In the genomic region with DNA sequence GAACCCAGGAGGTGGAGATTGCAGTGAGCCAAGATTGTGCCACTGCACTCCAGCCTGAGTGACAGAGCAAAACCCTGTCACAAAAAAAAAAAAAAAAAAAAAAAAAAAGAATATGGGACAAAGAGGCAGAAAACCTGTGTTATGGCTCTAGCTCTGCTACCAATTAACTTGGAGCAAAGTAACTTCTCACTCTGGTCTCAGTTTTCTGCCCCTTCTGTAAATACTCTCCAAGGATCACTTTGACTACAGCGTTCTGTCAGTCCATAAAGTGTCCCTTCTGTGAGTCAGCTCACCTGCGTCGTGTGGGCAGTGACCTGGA, we compare ENCODE assay signal across 13 cellular contexts. TPM values are rescaled to one million over a fixed set of nuclear protein-coding genes. Genes with fewer than 3 reads are reported as not detected.
A peak's percentile ranks its signal among the peaks of the same experiment; 100 is the strongest.
DNase-seq lines count a peak whose midpoint lies in the region; ATAC-seq and TF ChIP-seq lines count a peak whose summit lies in the region.
"Had no signal": no experiment of that assay in that cellular context is flagged by ENCODE, and none has a peak within 500 bp of the region (broad histone marks: within the 10 kb centered on the region; RNA-seq: fewer than 3 reads in every experiment).

No MANE protein-coding gene starts in this region.

- DNase-seq in IMR-90 (no peak), breast epithelium (ENCODE audit: low spot score in 2 of 2) (no peak), mesenchymal stem cell (no peak), thyroid gland (no peak), left lobe of liver (ENCODE audit: low spot score) (no peak), NCI-H526 treated with DMSO at 0.1 percent for 48 hours (lab: John Stamatoyannopoulos, UW) (no peak)
- DNase-seq: activated gamma-delta T cell treated with Interleukin-2 at 50 U/mL for 16 hours; cerebellar nuclear complex; NCI-H1092; stimulated activated naive CD8-positive, alpha-beta T cell treated with anti-CD3 and anti-CD28 coated beads, Interleukin-15, Interleukin-2, amounts not matched to agents 100 U/mL and 50 U/mL, for 24 hours had no signal

- H3K79me1 ChIP-seq in IMR-90 (ENCODE audit: low read depth in 1 of 2, low read length in 2 of 2) (peaks cover 0 to 10% of the 10 kb centered on the region in 2 experiments; a peak in 2 of 4 replicates), mesenchymal stem cell (replicated peaks; ENCODE audit: low read length, poor library complexity, severe bottlenecking) (peaks cover 10% of the 10 kb centered on the region)

- no peak overlapping the region for H2BK5ac ChIP-seq in IMR-90 (ENCODE audit: low read depth, low read length, poor library complexity, severe bottlenecking)
- no peak overlapping the region for H2BK5ac ChIP-seq in mesenchymal stem cell (ENCODE audit: low read depth, low read length, poor library complexity, severe bottlenecking)

- H4K91ac ChIP-seq in IMR-90 (ENCODE audit: insufficient read depth, low read depth, low read length) = no peak overlapping the region
- no peak overlapping the region for H4K91ac ChIP-seq in mesenchymal stem cell (ENCODE audit: low read length)

- H3K9me3 ChIP-seq in IMR-90 (ENCODE audit: control insufficient read depth, insufficient read depth, low read length) = no peaks in the 10 kb centered on the region
- H3K9me3 ChIP-seq in breast epithelium = no peaks in the 10 kb centered on the region
- H3K9me3 ChIP-seq in mesenchymal stem cell (ENCODE audit: control insufficient read depth, low read length) = no peaks in the 10 kb centered on the region
- H3K9me3 ChIP-seq in thyroid gland = no peaks in the 10 kb centered on the region

- peak overlapping the region; percentile 69 for H2AFZ ChIP-seq in IMR-90 (replicated peaks; ENCODE audit: low read length, poor library complexity)
- H2AFZ ChIP-seq in mesenchymal stem cell (ENCODE audit: low read depth, low read length) = no peak overlapping the region

- no peak overlapping the region for H2BK20ac ChIP-seq in IMR-90 (ENCODE audit: low read depth, low read length)

- no peak overlapping the region for H2BK12ac ChIP-seq in mesenchymal stem cell (ENCODE audit: low read length in 2 of 2)

- in situ Hi-C loops in IMR-90 (cut with MboI; ENCODE audit: low sequenced_read_pairs) = no loop called here

- no peak overlapping the region for H3K56ac ChIP-seq in IMR-90 (ENCODE audit: extremely low read depth, insufficient read depth, low read length)

- H2AK5ac ChIP-seq in IMR-90 (ENCODE audit: low read depth, low read length) (no peak overlapping the region; the same call in 1 of the 2 replicates), mesenchymal stem cell (ENCODE audit: low read length, severe bottlenecking) (peak overlapping the region; percentile 17)

- H3K36me3 ChIP-seq in IMR-90 (ENCODE audit: control insufficient read depth, insufficient read depth, low read length) = no peaks in the 10 kb centered on the region
- no peaks in the 10 kb centered on the region for H3K36me3 ChIP-seq in breast epithelium
- peaks cover 0 to 7% of the 10 kb centered on the region in 2 experiments for H3K36me3 ChIP-seq in mesenchymal stem cell (ENCODE audit: control insufficient read depth in 1 of 2, insufficient read depth in 2 of 2, low read depth in 1 of 2, low read length in 2 of 2)
- H3K36me3 ChIP-seq in thyroid gland = no peaks in the 10 kb centered on the region

- no peak for TF ChIP-seq RAD21 in IMR-90 (IDR thresholded peaks at IDR 0.05; ENCODE audit: low read length)

- TF ChIP-seq POLR2A in IMR-90 (IDR thresholded peaks at IDR 0.05; ENCODE audit: low read depth, low read length) = no peak
- no peak for TF ChIP-seq POLR2A in breast epithelium (IDR thresholded peaks at IDR 0.05)
- no peak for TF ChIP-seq POLR2A in thyroid gland (IDR thresholded peaks at IDR 0.05)

- no TSS peak for BruUV-seq in IMR-90 (replicated peaks; lab: Mats Ljungman, UMichigan)

- no peak overlapping the region for H4K5ac ChIP-seq in IMR-90 (ENCODE audit: low read depth, low read length)

- no peak overlapping the region for H3K4me2 ChIP-seq in IMR-90 (ENCODE audit: low read depth, low read length)
- no peak overlapping the region for H3K4me2 ChIP-seq in mesenchymal stem cell (ENCODE audit: low read length, poor library complexity, severe bottlenecking)

- H3K27ac ChIP-seq in IMR-90 (ENCODE audit: insufficient read depth, low read length) = no peak overlapping the region
- H3K27ac ChIP-seq in breast epithelium = peak overlapping the region; percentile 81 to 94
- no peak overlapping the region for H3K27ac ChIP-seq in mesenchymal stem cell (ENCODE audit: low read length, poor library complexity, severe bottlenecking)
- H3K27ac ChIP-seq in thyroid gland = peak overlapping the region; percentile 64 to 77 (median 70)

- TF ChIP-seq CTCF in IMR-90 (conservative IDR thresholded peaks at IDR 0.05; ENCODE audit: low read depth, low read length) = no peak
- no peak for TF ChIP-seq CTCF in breast epithelium (IDR thresholded peaks at IDR 0.05)
- no peak for TF ChIP-seq CTCF in thyroid gland (IDR thresholded peaks at IDR 0.05)

- no peak overlapping the region for H2BK120ac ChIP-seq in IMR-90 (ENCODE audit: low read depth, low read length)
- H2BK120ac ChIP-seq in mesenchymal stem cell (ENCODE audit: low read depth, low read length) = no peak overlapping the region

- H3K27me3 ChIP-seq in IMR-90 (ENCODE audit: control insufficient read depth, insufficient read depth, low read length) (no peaks in the 10 kb centered on the region), breast epithelium (no peaks in the 10 kb centered on the region), mesenchymal stem cell (ENCODE audit: control insufficient read depth in 1 of 2, insufficient read depth in 1 of 2, low read length in 2 of 2) (no peaks in the 10 kb centered on the region), thyroid gland (no peaks in the 10 kb centered on the region)

- no peak overlapping the region for H3K4me3 ChIP-seq in IMR-90 (ENCODE audit: insufficient read depth, low read depth, low read length)
- no peak overlapping the region for H3K4me3 ChIP-seq in breast epithelium
- no peak overlapping the region for H3K4me3 ChIP-seq in mesenchymal stem cell (ENCODE audit: insufficient read depth in 1 of 2, low read depth in 1 of 2, low read length in 2 of 2)
- H3K4me3 ChIP-seq in thyroid gland (replicated peaks in 1 of 3) = no peak overlapping the region

- POLR2A ChIA-PET in IMR-90 (lab: Charles Lee; ENCODE audit: unreplicated experiment) = no interaction called here

- H4K8ac ChIP-seq in IMR-90 (ENCODE audit: low read depth in 2 of 2, low read length in 2 of 2) (no peak overlapping the region), mesenchymal stem cell (ENCODE audit: low read length) (no peak overlapping the region)

- H3K18ac ChIP-seq in IMR-90 (ENCODE audit: low read depth, low read length) (no peak overlapping the region), mesenchymal stem cell (ENCODE audit: low read depth in 1 of 2, low read length in 2 of 2) (no peak overlapping the region)

- H3K9ac ChIP-seq in IMR-90 (ENCODE audit: low read depth, low read length) = no peak overlapping the region
- H3K9ac ChIP-seq in mesenchymal stem cell (ENCODE audit: low read length) = peak overlapping the region; percentile 48

- dilution Hi-C loops in IMR-90 (cut with HindIII; ENCODE audit: low sequenced_read_pairs, unreplicated experiment) = no loop called here

- intact Hi-C loops in IMR-90 (cut with micrococcal nuclease) (no loop called here), breast epithelium (cut with DNase I; ENCODE audit: low total_unique reads) (no loop called here), thyroid gland (cut with DNase I) (no loop called here)

- WGBS in IMR-90 (ENCODE audit: extremely low coverage in 2 of 2, insufficient read length in 1 of 2), 2 experiments = 68% methylated on average over 3 of the region's 3 CpGs; no CpG with 5 or more reads in 1 of the 2 experiments
- WGBS in mesenchymal stem cell = 94% methylated on average over 3 of the region's 3 CpGs
- 51 to 54% methylated on average over 3 of the region's 3 CpGs for WGBS in thyroid gland, 2 donors

- no peak overlapping the region for H2AK9ac ChIP-seq in IMR-90 (replicated peaks; ENCODE audit: low read depth, low read length, poor library complexity)

- H2BK15ac ChIP-seq in IMR-90 (ENCODE audit: low read depth, low read length) (no peak overlapping the region), mesenchymal stem cell (ENCODE audit: low read depth, poor library complexity, severe bottlenecking) (no peak overlapping the region)

- H3K9me1 ChIP-seq in IMR-90 (ENCODE audit: insufficient read depth, low read length) = peaks cover 12% of the 10 kb centered on the region

- H3K14ac ChIP-seq in IMR-90 (replicated peaks; ENCODE audit: low read depth, low read length) (no peak overlapping the region), mesenchymal stem cell (ENCODE audit: low read length in 2 of 2) (no peak overlapping the region)

- CTCF ChIA-PET in IMR-90 (lab: Yijun Ruan, JAX) = no interaction called here

- H3K4me1 ChIP-seq in IMR-90 (ENCODE audit: control insufficient read depth, insufficient read depth, low read length) (peaks cover 16% of the 10 kb centered on the region), breast epithelium (peaks cover 0 to 5% of the 10 kb centered on the region in 2 donors), mesenchymal stem cell (ENCODE audit: control insufficient read depth, insufficient read depth, low read depth, low read length) (peaks cover 31% of the 10 kb centered on the region), thyroid gland (peaks cover 33 to 63% of the 10 kb centered on the region in 2 donors)

- ATAC-seq in IMR-90 (ENCODE audit: low read depth) (no peak), left lobe of liver (no peak), GM18498 (IDR thresholded peaks at IDR 0.05; ENCODE audit: unreplicated experiment) (no peak)
- ATAC-seq: stimulated activated naive CD8-positive, alpha-beta T cell treated with anti-CD3 and anti-CD28 coated beads, Interleukin-15, Interleukin-2, amounts not matched to agents 100 U/mL and 50 U/mL, for 24 hours had no signal

- no peaks in the 10 kb centered on the region for H4K20me1 ChIP-seq in IMR-90 (ENCODE audit: insufficient read depth, low read length)

- no peak overlapping the region for H3K23ac ChIP-seq in IMR-90 (ENCODE audit: low read depth, low read length)
- peak overlapping the region in 1 of 2 experiments; percentile 48 for H3K23ac ChIP-seq in mesenchymal stem cell (ENCODE audit: low read length in 2 of 2)

- no peak overlapping the region for H3K4ac ChIP-seq in IMR-90 (ENCODE audit: low read depth, low read length)
- H3K4ac ChIP-seq in mesenchymal stem cell (ENCODE audit: low read depth in 1 of 2, low read length in 2 of 2) = no peak overlapping the region

RNA-seq across cellular contexts. Expression of a gene that starts 24.6 kb away (rescaled TPM):
- total RNA-seq in IMR-90 (2012; rRNA removed) (0.72 and 1.1 TPM in 2 replicates), breast epithelium (10 to 100 TPM in 2 of 3 donors, 1 to 10 TPM in 1; 4.2 to 20.2 (median 10.2) TPM), thyroid gland (10 to 100 TPM; 14.8 to 34.3 (median 30.6) TPM), left lobe of liver (0.38 TPM)
- polyA plus RNA-seq in IMR-90 (2012; rRNA removed) = 1.7 and 1.8 TPM in 2 replicates
- 1.6 and 1.7 TPM in 2 replicates for polyA plus RNA-seq in IMR-90 (2012; cell fraction: cytosol; rRNA removed)
- 3.0 and 3.3 TPM in 2 replicates for polyA plus RNA-seq in IMR-90 (2012; cell fraction: nucleus; rRNA removed; ENCODE audit: low replicate concordance)
- 2.1 TPM for polyA plus RNA-seq in mesenchymal stem cell (2013, experiment 1 of 2)
- 2.2 TPM for polyA plus RNA-seq in mesenchymal stem cell (2013, experiment 2 of 2)

RNA-seq across cellular contexts. Expression of a gene that starts 55.4 kb away (rescaled TPM):
- total RNA-seq in IMR-90 (2012; rRNA removed) (under 0.01 and 0.18 TPM in 2 replicates), breast epithelium (not detected), thyroid gland (not detected), left lobe of liver (not detected)
- 0.32 and 0.34 TPM in 2 replicates for polyA plus RNA-seq in IMR-90 (2012; rRNA removed)
- 0.50 and 0.60 TPM in 2 replicates for polyA plus RNA-seq in IMR-90 (2012; cell fraction: cytosol; rRNA removed)
- 0.12 and 0.18 TPM in 2 replicates for polyA plus RNA-seq in IMR-90 (2012; cell fraction: nucleus; rRNA removed; ENCODE audit: low replicate concordance)
- polyA plus RNA-seq in mesenchymal stem cell (2013, experiment 1 of 2) = 0.19 TPM
- 0.05 TPM for polyA plus RNA-seq in mesenchymal stem cell (2013, experiment 2 of 2)
- total RNA-seq: fibroblast of villous mesenchyme; natural killer cell treated with Interleukin-12 subunit alpha and Interleukin-12 subunit beta and Interleukin-15 and Interleukin-18, amount 100 ng/mL, for 72 hours had no signal

Comparison
In these comparisons a context has a peak if more than half of its experiments do, and no peak if none do; other contexts are left out.
1. H3K27ac ChIP-seq: peak in breast epithelium (2 of 2) and thyroid gland (3 of 3); none in IMR-90 (single experiment) and mesenchymal stem cell (single experiment).